Comparison of ENCODE assay signal across 16 cellular contexts in the genomic region with DNA sequence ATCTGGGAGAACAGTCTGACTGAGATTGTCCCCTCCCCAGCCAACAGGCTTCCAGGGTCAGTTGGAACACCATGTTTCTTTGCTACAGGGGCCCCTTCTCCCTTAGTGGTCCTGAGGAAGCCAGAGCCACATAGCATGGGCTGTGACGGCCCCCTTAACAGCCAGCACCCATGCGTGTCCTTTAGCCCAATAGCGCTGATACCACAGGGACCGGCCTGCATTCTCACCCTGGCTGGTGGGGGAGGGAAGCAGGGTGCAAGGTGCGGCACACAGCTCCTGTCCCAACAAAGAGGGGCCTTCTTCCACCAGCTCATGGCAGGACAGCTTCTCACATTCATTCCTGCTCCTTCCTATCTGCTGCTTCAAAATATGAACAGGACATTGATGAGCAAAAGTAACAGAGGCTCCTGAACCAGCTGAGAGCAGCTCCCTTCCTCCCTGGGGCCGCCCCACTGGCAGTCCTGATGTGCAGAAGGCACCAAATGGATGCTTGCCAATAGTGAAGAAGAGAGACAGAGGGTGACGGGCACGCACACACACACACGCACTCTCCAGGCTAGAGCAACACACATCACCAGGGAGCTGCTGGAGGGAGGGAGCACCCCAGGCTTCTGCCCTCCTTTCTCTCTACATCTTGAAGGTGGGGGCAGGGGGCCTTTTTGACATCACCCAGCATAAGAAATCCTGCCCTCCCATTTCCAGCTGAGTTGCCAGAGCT.
"Had no signal": no experiment of that assay in that cellular context is flagged by ENCODE, and none has a peak within 500 bp of the region (broad histone marks: within the 10 kb centered on the region; RNA-seq: fewer than 3 reads in every experiment).

No MANE protein-coding gene starts in this region.

- H3K9me3 ChIP-seq: pancreas, vagina had no signal

- ATAC-seq: activated T-cell treated with anti-CD3 and anti-CD28 coated beads, Interleukin-2, amount 50 U/mL, for 72 hours; effector memory CD8-positive, alpha-beta T cell; foreskin keratinocyte; pancreas; stimulated activated memory B cell treated with anti-CD40 and anti-IgM and Interleukin-4, amounts not matched to agents 10 μg/mL and 1 μg/mL and 100 μg/mL, for 72 hours had no signal

- DNase-seq: activated CD4-positive, alpha-beta T cell treated with anti-CD3 and anti-CD28 coated beads, Interleukin-2, amount 50 U/mL, for 48 hours; activated CD8-positive, alpha-beta memory T cell treated with anti-CD3 and anti-CD28 coated beads, Interleukin-2, amount 50 U/mL, for 48 hours; activated gamma-delta T cell treated with Interleukin-2 at 50 U/mL for 16 hours; activated T-cell treated with anti-CD3 and anti-CD28 coated beads, Interleukin-2, amount 50 U/mL, for 72 hours; amygdala; cerebellar nuclear complex; effector memory CD8-positive, alpha-beta T cell; foreskin keratinocyte; immature natural killer cell; stimulated activated CD4-positive, alpha-beta T cell treated with anti-CD3 and anti-CD28 coated beads, Interleukin-2, amount 100 ng/mL, for 48 hours; WERI-Rb-1 had no signal

- H3K4me3 ChIP-seq: neural progenitor cell, pancreas, tibial nerve, vagina had no signal

- H3K4me1 ChIP-seq: foreskin keratinocyte, neural progenitor cell, pancreas had no signal

- H3K27me3 ChIP-seq: foreskin keratinocyte, neural progenitor cell, pancreas, tibial nerve, vagina had no signal

- H3K36me3 ChIP-seq: neural progenitor cell, pancreas, tibial nerve, vagina, WERI-Rb-1 had no signal

- H3K27ac ChIP-seq: foreskin keratinocyte, neural progenitor cell, pancreas, vagina, WERI-Rb-1 had no signal
